In the genomic region with DNA sequence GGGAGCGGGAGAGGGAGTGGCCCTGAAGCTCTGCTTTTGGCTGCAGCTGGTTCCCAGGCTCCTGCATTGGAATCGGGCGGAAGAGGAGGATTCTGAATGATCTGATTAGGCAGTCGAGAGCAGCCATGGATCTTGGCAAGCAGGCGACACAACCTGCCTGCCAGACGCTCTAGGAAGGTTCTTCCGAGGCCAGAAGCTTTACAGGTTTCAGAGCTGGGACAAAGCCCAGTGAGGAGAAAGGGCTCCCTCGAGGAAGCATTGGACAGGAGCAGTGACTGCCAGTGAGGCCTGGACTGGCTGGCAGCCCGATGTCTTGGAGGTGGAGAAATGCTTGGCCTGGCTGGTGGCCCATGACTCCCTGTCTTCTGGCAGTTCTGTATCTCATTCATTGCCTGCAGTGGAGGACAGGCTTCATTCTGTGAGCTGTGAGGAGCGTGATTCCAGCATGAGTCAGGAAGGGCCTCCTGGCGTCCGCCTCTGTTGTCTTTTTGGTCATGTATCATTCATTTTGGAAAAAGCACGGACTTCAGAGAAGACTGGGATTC, we compare ENCODE assay signal across 8 cellular contexts.
DNase-seq lines count a peak whose midpoint lies in the region; ATAC-seq and TF ChIP-seq lines count a peak whose summit lies in the region.

No MANE protein-coding gene starts in this region.

- no peaks in the 10 kb centered on the region for H3K9me3 Mint-ChIP-seq in activated T-helper 2 cell treated with anti-CD3 and anti-CD28 coated beads, Interferon-gamma antibody, Interleukin-2, Interleukin-4, amounts not matched to agents 10 μg/mL and 5 μg/mL and 100 μg/mL, durations not matched to agents 14 hours and 24 hours and 36 hours

- H3K36me3 Mint-ChIP-seq in activated T-helper 2 cell treated with anti-CD3 and anti-CD28 coated beads, Interferon-gamma antibody, Interleukin-2, Interleukin-4, amounts not matched to agents 10 μg/mL and 5 μg/mL and 100 μg/mL, durations not matched to agents 14 hours and 24 hours and 36 hours (ENCODE audit: low read depth), result no peaks in the 10 kb centered on the region

- H3K4me1 ChIP-seq in BE2C (peaks cover 63% of the 10 kb centered on the region), RWPE2 (ENCODE audit: insufficient read depth, poor library complexity, severe bottlenecking) (peaks cover 3% of the 10 kb centered on the region)

- no peaks in the 10 kb centered on the region for H3K4me1 Mint-ChIP-seq in activated T-helper 2 cell treated with anti-CD3 and anti-CD28 coated beads, Interferon-gamma antibody, Interleukin-2, Interleukin-4, amounts not matched to agents 10 μg/mL and 5 μg/mL and 100 μg/mL, durations not matched to agents 14 hours and 24 hours and 36 hours (ENCODE audit: low read depth)

- intact Hi-C loops in activated T-helper 2 cell treated with anti-CD3 and anti-CD28 coated beads, Interferon-gamma antibody, Interleukin-2, Interleukin-4, amounts not matched to agents 10 μg/mL and 5 μg/mL and 100 μg/mL, durations not matched to agents 14 hours and 24 hours and 36 hours (cut with micrococcal nuclease), result no loop called here

- no peak overlapping the region for H3K27ac Mint-ChIP-seq in activated T-helper 2 cell treated with anti-CD3 and anti-CD28 coated beads, Interferon-gamma antibody, Interleukin-2, Interleukin-4, amounts not matched to agents 10 μg/mL and 5 μg/mL and 100 μg/mL, durations not matched to agents 14 hours and 24 hours and 36 hours

- H3K9me3 ChIP-seq in BE2C, result no peaks in the 10 kb centered on the region
- no peaks in the 10 kb centered on the region for H3K9me3 ChIP-seq in RWPE2 (ENCODE audit: severe bottlenecking)

- no peaks in the 10 kb centered on the region for H3K27me3 Mint-ChIP-seq in activated T-helper 2 cell treated with anti-CD3 and anti-CD28 coated beads, Interferon-gamma antibody, Interleukin-2, Interleukin-4, amounts not matched to agents 10 μg/mL and 5 μg/mL and 100 μg/mL, durations not matched to agents 14 hours and 24 hours and 36 hours (ENCODE audit: low read depth)

- H3K27ac ChIP-seq in RWPE2 (ENCODE audit: poor library complexity, severe bottlenecking), result peak overlapping the region; percentile 48

- peak overlapping the region; percentile 12; the same call in 1 of the 2 replicates for H3K4me3 ChIP-seq in BE2C (ENCODE audit: low read depth, low read length)
- no peak overlapping the region for H3K4me3 ChIP-seq in RWPE2 (ENCODE audit: severe bottlenecking)
- no peak overlapping the region for H3K4me3 ChIP-seq in foreskin fibroblast (ENCODE audit: low read depth in 1 of 2, low read length in 2 of 2)

- H3K36me3 ChIP-seq in BE2C (no peaks in the 10 kb centered on the region), RWPE2 (ENCODE audit: low read depth) (no peaks in the 10 kb centered on the region)

- TF ChIP-seq CTCF in BE2C (IDR thresholded peaks at IDR 0.05; ENCODE audit: low read depth, low read length), result no peak; the same call in 1 of the 2 replicates
- TF ChIP-seq CTCF in RWPE2 (IDR thresholded peaks at IDR 0.05; ENCODE audit: poor library complexity, severe bottlenecking), result no peak
- TF ChIP-seq CTCF in foreskin fibroblast (IDR thresholded peaks at IDR 0.05; ENCODE audit: low read depth, low read length), result no peak

- no peak overlapping the region for H3K4me3 Mint-ChIP-seq in activated T-helper 2 cell treated with anti-CD3 and anti-CD28 coated beads, Interferon-gamma antibody, Interleukin-2, Interleukin-4, amounts not matched to agents 10 μg/mL and 5 μg/mL and 100 μg/mL, durations not matched to agents 14 hours and 24 hours and 36 hours (ENCODE audit: low read depth)

- H3K27me3 ChIP-seq in BE2C (no peaks in the 10 kb centered on the region), RWPE2 (ENCODE audit: insufficient read depth, poor library complexity, severe bottlenecking) (no peaks in the 10 kb centered on the region)

- DNase-seq in BE2C, result peak; percentile 84
- no peak for DNase-seq in RWPE2 (ENCODE audit: low spot score)
- peak; percentile 97 for DNase-seq in foreskin fibroblast
- DNase-seq in pons (ENCODE audit: low spot score), result peak; percentile 89
- no peak for DNase-seq in activated T-helper 2 cell treated with anti-CD3 and anti-CD28 coated beads, Interferon-gamma antibody, Interleukin-2, Interleukin-4, amounts not matched to agents 10 μg/mL and 5 μg/mL and 100 μg/mL, durations not matched to agents 14 hours and 24 hours and 36 hours (ENCODE audit: low spot score)
- DNase-seq in GM19240 (ENCODE audit: insufficient read length, low spot score), result no peak

- ATAC-seq in RWPE2 (ENCODE audit: low read depth) (peak; percentile 97), HG03025 (IDR thresholded peaks at IDR 0.05; ENCODE audit: low FRiP score, unreplicated experiment) (no peak), HG03378 (IDR thresholded peaks at IDR 0.05; ENCODE audit: unreplicated experiment) (no peak)

Comparison
In these comparisons a context has a peak if more than half of its experiments do, and no peak if none do; other contexts are left out.
1. DNase-seq: peak in BE2C (single experiment), foreskin fibroblast (2 of 2) and pons (single experiment); none in RWPE2 (single experiment), activated T-helper 2 cell treated with anti-CD3 and anti-CD28 coated beads, Interferon-gamma antibody, Interleukin-2, Interleukin-4, amounts not matched to agents 10 μg/mL and 5 μg/mL and 100 μg/mL, durations not matched to agents 14 hours and 24 hours and 36 hours (single experiment) and GM19240 (single experiment).